ENCODE assay signal across 8 cellular contexts in the genomic region with DNA sequence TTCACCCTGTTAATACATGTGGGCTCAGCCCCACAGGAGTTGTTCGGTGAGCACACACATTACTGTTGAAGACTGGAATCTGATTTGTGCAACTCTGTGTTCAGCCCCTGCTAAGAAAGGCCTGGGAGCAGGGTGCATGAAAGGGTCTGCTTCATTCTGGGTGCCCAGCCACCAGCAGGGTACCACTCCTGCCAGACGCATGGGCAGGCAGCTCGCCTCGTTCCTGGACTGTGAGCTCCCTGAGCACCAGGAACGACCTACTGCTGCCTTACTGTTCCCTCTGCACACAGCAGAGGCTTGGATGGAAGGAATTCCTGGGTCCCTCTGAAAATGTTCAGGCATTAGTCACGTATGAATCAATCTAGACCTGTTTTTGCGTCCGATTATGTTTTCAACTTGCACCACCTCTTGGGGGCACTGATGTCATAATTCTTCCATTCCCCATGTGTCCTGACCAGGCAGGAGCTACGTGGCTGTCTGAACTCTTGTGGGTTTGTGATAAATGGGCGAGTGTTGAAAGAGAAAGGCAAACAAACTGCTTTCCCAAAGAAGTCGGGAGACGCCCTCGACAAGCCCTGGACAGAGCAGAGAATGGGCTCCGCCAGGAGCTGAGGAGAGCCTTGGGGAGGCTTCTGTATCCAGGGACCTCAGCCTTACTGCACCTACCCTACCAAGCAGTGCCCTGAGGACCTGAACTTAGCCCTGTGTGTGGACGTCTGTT.
DNase-seq lines count a peak whose midpoint lies in the region; ATAC-seq and TF ChIP-seq lines count a peak whose summit lies in the region.

No MANE protein-coding gene starts in this region.

- H3K27me3 Mint-ChIP-seq in naive B cell = peaks cover 5 to 9% (median 6%) of the 10 kb centered on the region in 3 donors

- H3K4me1 ChIP-seq in body of pancreas = peaks cover 15% of the 10 kb centered on the region
- no peaks in the 10 kb centered on the region for H3K4me1 ChIP-seq in SJCRH30

- H3K27ac Mint-ChIP-seq in naive B cell = peak overlapping the region in 2 of 6 donors; percentile 74 to 93

- TF ChIP-seq CTCF in body of pancreas (IDR thresholded peaks at IDR 0.05) = peak in 5 of 7 experiments; percentile 9 to 50 (median 38)

- H3K4me1 Mint-ChIP-seq in naive B cell = peaks cover 27 to 42% (median 30%) of the 10 kb centered on the region in 3 donors

- peaks cover 0 to 2% (median 0%) of the 10 kb centered on the region in 7 donors for H3K9me3 Mint-ChIP-seq in naive B cell

- 11 to 24% methylated on average over 12 to 15 of the region's 15 CpGs for WGBS in body of pancreas, 2 donors

- H3K4me3 ChIP-seq in body of pancreas = no peak overlapping the region
- H3K4me3 ChIP-seq in SJCRH30 = no peak overlapping the region

- H3K27me3 ChIP-seq in body of pancreas (no peaks in the 10 kb centered on the region), SJCRH30 (no peaks in the 10 kb centered on the region)

- no peaks in the 10 kb centered on the region for H3K36me3 Mint-ChIP-seq in naive B cell

- H3K9me3 ChIP-seq in KOPT-K1 (ENCODE audit: insufficient read depth, low read length, poor library complexity, severe bottlenecking) = no peaks in the 10 kb centered on the region
- no peaks in the 10 kb centered on the region for H3K9me3 ChIP-seq in body of pancreas
- H3K9me3 ChIP-seq in SJCRH30 (replicated peaks) = no peaks in the 10 kb centered on the region

- intact Hi-C loops in body of pancreas (cut with DNase I) = no loop called here

- peak in 1 of 3 donors; percentile 27 for TF ChIP-seq POLR2A in body of pancreas (IDR thresholded peaks at IDR 0.05)

- peak; percentile 54 to 85 (median 74) for DNase-seq in body of pancreas
- DNase-seq in naive B cell = no peak
- DNase-seq in mesenteric fat pad (ENCODE audit: low spot score) = no peak
- DNase-seq in SJCRH30 = no peak
- no peak for DNase-seq in NCI-H82 treated with DMSO at 0.1 percent for 48 hours (lab: John Stamatoyannopoulos, UW; ENCODE audit: unreplicated experiment)

- ATAC-seq in GM18498 (IDR thresholded peaks at IDR 0.05; ENCODE audit: unreplicated experiment) (peak; percentile 19), body of pancreas (peak; percentile 90), naive B cell (ENCODE audit: low read depth in 2 of 2) (no peak), HG02884 (IDR thresholded peaks at IDR 0.05; ENCODE audit: unreplicated experiment) (no peak)

- no peaks in the 10 kb centered on the region for H3K36me3 ChIP-seq in KOPT-K1 (ENCODE audit: insufficient read depth, low read length)
- H3K36me3 ChIP-seq in body of pancreas (replicated peaks in 1 of 2; ENCODE audit: insufficient read depth in 1 of 2, low read depth in 2 of 2) = no peaks in the 10 kb centered on the region
- H3K36me3 ChIP-seq in SJCRH30 = no peaks in the 10 kb centered on the region

- H3K27ac ChIP-seq in KOPT-K1 (ENCODE audit: low read depth, low read length, poor library complexity, severe bottlenecking) = peak overlapping the region; percentile 76
- peak overlapping the region; percentile 48 to 68 (median 66) for H3K27ac ChIP-seq in body of pancreas
- H3K27ac ChIP-seq in SJCRH30 = no peak overlapping the region

- H3K4me3 Mint-ChIP-seq in naive B cell = peak overlapping the region; percentile 34 to 90 (median 78)

Comparison
In these comparisons a context has a peak if more than half of its experiments do, and no peak if none do; other contexts are left out.
1. ATAC-seq: peak in GM18498 (single experiment) and body of pancreas (single experiment); none in naive B cell (0 of 2) and HG02884 (single experiment).
2. DNase-seq: peak in body of pancreas (4 of 4); none in naive B cell (single experiment), mesenteric fat pad (single experiment), SJCRH30 (0 of 2) and NCI-H82 treated with DMSO at 0.1 percent for 48 hours (single experiment).